39 cellular contexts compared by ENCODE assay signal in the genomic region with DNA sequence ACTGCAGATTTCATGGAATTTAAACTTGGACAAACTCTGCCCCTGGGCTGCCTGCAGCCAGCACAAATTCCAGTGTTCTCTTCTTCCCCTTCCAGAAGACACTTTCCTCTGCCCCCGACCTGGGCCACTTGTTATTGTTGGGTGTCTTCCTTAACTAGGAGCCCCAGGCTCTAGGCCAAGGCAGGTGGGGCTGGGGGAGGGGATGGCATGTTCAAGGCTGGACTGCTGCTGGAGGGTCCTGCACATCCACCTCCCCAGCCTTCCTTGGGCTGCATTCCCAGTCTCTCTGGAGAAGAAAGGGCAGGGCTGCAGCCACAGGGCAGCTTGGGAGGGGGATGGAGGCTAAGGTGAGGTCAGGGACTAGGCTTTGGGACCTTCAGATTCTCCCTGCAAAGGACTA. TPM values are rescaled to one million over a fixed set of nuclear protein-coding genes. Genes with fewer than 3 reads are reported as not detected.
"Had no signal": no experiment of that assay in that cellular context is flagged by ENCODE, and none has a peak within 500 bp of the region (broad histone marks: within the 10 kb centered on the region; RNA-seq: fewer than 3 reads in every experiment).

No MANE protein-coding gene starts in this region.

- H3K27me3 ChIP-seq: MG63 had no signal

- H3K9me3 ChIP-seq: MG63 had no signal

- DNase-seq: Karpas-422, Kasumi-1, MG63, MM.1S, MV-4-11, NCI-H1048, NCI-H1092, NCI-H1092 treated with DMSO at 0.1 percent for 48 hours, NCI-H1105, NCI-H1105 treated with DMSO at 0.1 percent for 48 hours, NCI-H1417, NCI-H1417 treated with DMSO at 0.1 percent for 48 hours, NCI-H1436, NCI-H1436 treated with DMSO at 0.1 percent for 48 hours, NCI-H146, NCI-H1694, NCI-H1694 treated with DMSO at 0.1 percent for 48 hours, NCI-H187, NCI-H187 treated with DMSO at 0.1 percent for 48 hours, NCI-H1930, NCI-H2029, NCI-H2029 treated with DMSO at 0.1 percent for 48 hours, NCI-H2081, NCI-H2081 treated with DMSO at 0.1 percent for 48 hours, NCI-H2107, NCI-H2171, NCI-H2171 treated with DMSO at 0.1 percent for 48 hours, NCI-H2227 treated with DMSO at 0.1 percent for 48 hours, NCI-H226, NCI-H345, NCI-H446, NCI-H446 treated with DMSO at 0.1 percent for 48 hours, NCI-H510A, NCI-H510A treated with DMSO at 0.1 percent for 48 hours, NCI-H524 had no signal

- H3K4me3 ChIP-seq: MG63 had no signal

- H3K36me3 ChIP-seq: MG63 had no signal

RNA-seq across cellular contexts. Expression of gene SLC22A6, which starts 11.5 kb away (rescaled TPM):
- total RNA-seq: LHCN-M2, M059J, MCF 10A, NCI-H460 had no signal

RNA-seq across cellular contexts. Expression of gene SLC22A8, which starts 19.4 kb away (rescaled TPM):
- total RNA-seq: LHCN-M2, M059J, MCF 10A, NCI-H460 had no signal
